In the genomic region with DNA sequence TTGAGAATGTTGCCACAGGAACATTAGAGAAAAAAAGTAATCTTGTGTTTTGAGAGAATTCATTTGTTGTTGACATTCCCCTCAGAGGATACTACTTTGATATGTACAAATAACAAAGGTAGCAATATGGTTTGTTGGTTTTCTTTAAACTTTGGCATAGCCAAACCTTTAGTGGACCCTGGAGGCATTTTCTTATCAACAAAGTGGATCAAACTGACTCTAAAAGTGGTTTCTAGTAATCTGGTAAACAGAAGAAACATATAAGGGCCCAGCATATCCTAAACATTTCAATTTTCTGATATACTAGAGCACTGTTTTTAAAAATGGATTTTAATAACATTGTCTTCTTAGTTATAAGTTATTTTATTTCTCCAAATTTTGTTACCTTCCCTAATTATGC, we compare ENCODE assay signal across 27 cellular contexts.
"Had no signal": no experiment of that assay in that cellular context is flagged by ENCODE, and none has a peak within 500 bp of the region (broad histone marks: within the 10 kb centered on the region; RNA-seq: fewer than 3 reads in every experiment).

No MANE protein-coding gene starts in this region.

- H3K27me3 ChIP-seq: left lung, pancreas, spleen, suprapubic skin, tibial artery, vagina had no signal

- H3K4me1 ChIP-seq: left lung, lower lobe of right lung, pancreas, prostate gland, vagina had no signal

- ATAC-seq: left colon; left lung; lower lobe of right lung; mucosa of descending colon; naive thymus-derived CD4-positive, alpha-beta T cell; pancreas; right cardiac atrium; sciatic nerve had no signal

- FAIRE-seq: islet of Langerhans, kidney, pancreas had no signal

- H3K36me3 ChIP-seq: left lung, lower lobe of right lung, pancreas, prostate gland, spleen, suprapubic skin, thoracic aorta, tibial artery, vagina had no signal

- DNase-seq: hypothalamus; immature natural killer cell; kidney; left colon; left lung; lower lobe of right lung; mammary epithelial cell; mesenchymal stem cell; midbrain; mucosa of descending colon; naive thymus-derived CD4-positive, alpha-beta T cell; nucleus accumbens; pancreas; posterior cingulate gyrus; retina; right cardiac atrium; spleen; stimulated activated CD4-positive, alpha-beta T cell treated with anti-CD3 and anti-CD28 coated beads, Interleukin-4, amount 100 ng/mL, for 24 hours; stimulated activated naive CD4-positive, alpha-beta T cell; tibial artery had no signal

- H3K27ac ChIP-seq: left lung, lower lobe of right lung, pancreas, prostate gland, skin epidermis, spleen, suprapubic skin, thoracic aorta, tibial artery, vagina had no signal

- H3K4me3 ChIP-seq: left lung, lower lobe of right lung, mucosa of descending colon, pancreas, prostate gland, skin epidermis, spleen, suprapubic skin, thoracic aorta, tibial artery, vagina had no signal

- H3K9me3 ChIP-seq: left lung, lower lobe of right lung, mucosa of descending colon, pancreas, prostate gland, spleen, suprapubic skin, thoracic aorta, tibial artery, vagina had no signal
